12 cellular contexts compared by ENCODE assay signal in the genomic region with DNA sequence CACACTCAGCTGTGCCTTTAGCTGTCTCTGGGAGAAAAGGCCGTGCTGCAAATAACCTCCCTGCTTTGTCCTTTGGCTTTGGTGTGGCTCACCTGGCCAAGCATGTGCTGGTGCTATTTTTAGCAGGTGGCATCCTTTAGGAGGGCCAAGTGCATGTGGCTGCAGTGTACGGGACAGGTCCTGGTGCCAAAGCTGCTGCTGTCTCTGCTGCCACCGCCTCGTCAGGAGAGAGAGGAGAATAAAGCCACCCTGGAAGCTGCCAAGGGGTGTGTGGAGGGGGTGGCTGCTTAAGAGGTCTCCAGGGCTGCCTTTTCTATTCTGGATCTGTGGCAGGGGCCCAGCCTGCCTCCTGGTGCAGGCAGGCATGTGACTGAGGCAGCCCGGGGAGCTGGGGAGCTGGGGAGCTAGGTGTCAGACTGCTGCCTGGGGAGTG. TPM values are rescaled to one million over a fixed set of nuclear protein-coding genes. Genes with fewer than 3 reads are reported as not detected.
DNase-seq lines count a peak whose midpoint lies in the region; ATAC-seq and TF ChIP-seq lines count a peak whose summit lies in the region.
"Had no signal": no experiment of that assay in that cellular context is flagged by ENCODE, and none has a peak within 500 bp of the region (broad histone marks: within the 10 kb centered on the region; RNA-seq: fewer than 3 reads in every experiment).

No MANE protein-coding gene starts in this region.

- peak in 41 of 58 donors; percentile 8 to 79 (median 42) for DNase-seq in anterior cingulate cortex (lab: John Stamatoyannopoulos, UW)
- peak; percentile 83 for DNase-seq in Right ventricle myocardium inferior (ENCODE audit: missing footprints)
- no peak for DNase-seq in tibial nerve (ENCODE audit: low spot score in 2 of 2)
- DNase-seq in SKM-1 (lab: John Stamatoyannopoulos, UW; ENCODE audit: unreplicated experiment) = no peak
- no peak for DNase-seq in DMS79 treated with DMSO at 0.1 percent for 48 hours (lab: John Stamatoyannopoulos, UW)
- DNase-seq: activated CD8-positive, alpha-beta T cell treated with anti-CD3 and anti-CD28 coated beads, Interleukin-2, amount 10 ng/mL, durations not matched to agents 7 days and 5 days; COR-L47; effector CD4-positive, alpha-beta T cell; NCI-H1436 treated with DMSO at 0.1 percent for 48 hours had no signal

- TF ChIP-seq CTCF in tibial nerve (IDR thresholded peaks at IDR 0.05) = no peak

- intact Hi-C loops in Right ventricle myocardium inferior (cut with DNase I) = loop anchor here (2.0 kb wide), 1 partner anchor 20 kb away; no protein-coding TSS in a partner anchor

- 71 to 82% methylated on average over 5 of the region's 5 CpGs for WGBS in tibial nerve, 2 donors

- peak overlapping the region; percentile 69 for H3K9ac ChIP-seq in muscle layer of colon (ENCODE audit: low read length)

- H3K4me1 ChIP-seq in muscle layer of colon (ENCODE audit: insufficient read depth, low read length) (peaks cover 83% of the 10 kb centered on the region), tibial nerve (peaks cover 0 to 32% (median 10%) of the 10 kb centered on the region in 4 donors)

- H3K27ac ChIP-seq in muscle layer of colon (ENCODE audit: low read depth, low read length) (peak overlapping the region; percentile 96), tibial nerve (peak overlapping the region in 3 of 4 donors; percentile 10 to 70 (median 55))

- no peak for TF ChIP-seq EP300 in tibial nerve (IDR thresholded peaks at IDR 0.05)

- peak; percentile 92 for ATAC-seq in Right ventricle myocardium inferior
- no peak for ATAC-seq in HG02763 (IDR thresholded peaks at IDR 0.05; ENCODE audit: unreplicated experiment)
- no peak for ATAC-seq in GM18502 (IDR thresholded peaks at IDR 0.05; ENCODE audit: poor library complexity, unreplicated experiment)
- ATAC-seq: activated CD8-positive, alpha-beta T cell treated with anti-CD3 and anti-CD28 coated beads, Interleukin-2, amount 10 ng/mL, durations not matched to agents 7 days and 5 days had no signal

- H3K4me3 ChIP-seq in muscle layer of colon (ENCODE audit: low read depth in 1 of 2, low read length in 2 of 2) (no peak overlapping the region), tibial nerve (no peak overlapping the region)

- no peaks in the 10 kb centered on the region for H3K27me3 ChIP-seq in muscle layer of colon (ENCODE audit: control insufficient read depth in 1 of 2, insufficient read depth in 2 of 2, low read length in 2 of 2)
- no peaks in the 10 kb centered on the region for H3K27me3 ChIP-seq in tibial nerve

- TF ChIP-seq POLR2A in tibial nerve (IDR thresholded peaks at IDR 0.05) = no peak

- H3K36me3 ChIP-seq in muscle layer of colon (ENCODE audit: insufficient read depth, low read length) (no peaks in the 10 kb centered on the region), tibial nerve (no peaks in the 10 kb centered on the region)

- H3K9me3 ChIP-seq in muscle layer of colon (ENCODE audit: low read length) (no peaks in the 10 kb centered on the region), tibial nerve (no peaks in the 10 kb centered on the region)

RNA-seq across cellular contexts. Expression of a gene that starts 6.2 kb away (rescaled TPM):
- total RNA-seq in Right ventricle myocardium inferior (226 TPM), tibial nerve (10 to 100 TPM; 23.3 to 62.4 (median 32.0) TPM)

Comparison
In these comparisons a context has a peak if more than half of its experiments do, and no peak if none do; other contexts are left out.
1. DNase-seq: peak in anterior cingulate cortex (41 of 58) and Right ventricle myocardium inferior (single experiment); none in tibial nerve (0 of 2), SKM-1 (single experiment) and DMS79 treated with DMSO at 0.1 percent for 48 hours (single experiment).